Comparison of ENCODE assay signal across 1 cellular context in genomic region chr2:217387776-217388381, GRCh38.
TF ChIP-seq lines count a peak whose summit lies in the region.

No MANE protein-coding gene starts in this region.

TF ChIP-seq in IMR-90, 13 proteins besides CTCF, POLR2A, EP300 and RAD21 (continued from another document):
- no peak for TF ChIP-seq ELK1 (IDR thresholded peaks at IDR 0.05; ENCODE audit: borderline replicate concordance, low read depth, low read length)
